Comparison of ENCODE assay signal across 8 cellular contexts in genomic region chr15:85168642-85169173, GRCh38.
DNase-seq lines count a peak whose midpoint lies in the region; ATAC-seq and TF ChIP-seq lines count a peak whose summit lies in the region.

No MANE protein-coding gene starts in this region.

- in situ Hi-C loops in astrocyte of the cerebellum (cut with HindIII; ENCODE audit: low sequenced_read_pairs), result no loop called here

- peak; percentile 28 for DNase-seq in AG20443 (ENCODE audit: low spot score)
- DNase-seq in H7, result peak; percentile 89
- peak; percentile 77 for DNase-seq in PC-3
- DNase-seq in astrocyte of the cerebellum (ENCODE audit: low read depth), result no peak
- DNase-seq in kidney glomerular epithelial cell (lab: John Stamatoyannopoulos, UW), result peak; percentile 31
- DNase-seq in stimulated activated CD8-positive, alpha-beta memory T cell treated with anti-CD3 and anti-CD28 coated beads, Interleukin-15, amount 100 ng/mL, for 24 hours (ENCODE audit: low read depth), result peak; percentile 5

- H3K9me2 ChIP-seq in PC-3 (replicated peaks; ENCODE audit: low read length), result no peaks in the 10 kb centered on the region

- H2AFZ ChIP-seq in PC-3 (ENCODE audit: low read length), result peak overlapping the region; percentile 79

- H3K36me3 ChIP-seq in H7 (replicated peaks; ENCODE audit: control insufficient read depth, insufficient read depth, low read length) (no peaks in the 10 kb centered on the region), PC-3 (ENCODE audit: low read depth, low read length) (no peaks in the 10 kb centered on the region; the same call in 1 of the 2 replicates)

- CTCF ChIA-PET in PC-3 (lab: Charles Lee), result interaction anchor here (0.6 to 0.8 kb wide), 2 partner anchors 121 to 214 kb away, joined by 3 read pairs; no protein-coding TSS in a partner anchor

- TF ChIP-seq CTCF in PC-3 (conservative IDR thresholded peaks at IDR 0.05; ENCODE audit: low read depth, low read length) (peak; percentile 73), astrocyte of the cerebellum (IDR thresholded peaks at IDR 0.05; ENCODE audit: low read depth, low read length, missing control alignments) (peak; percentile 54)

- H3K9ac ChIP-seq in PC-3 (ENCODE audit: low read length), result no peak overlapping the region

- H3K9me3 ChIP-seq in PC-3 (ENCODE audit: low read length), result 0 out of 2 replicates have a peak, but pooled peaks cover 3% of the 10 kb centered on the region

- no peaks in the 10 kb centered on the region for H4K20me1 ChIP-seq in PC-3 (ENCODE audit: low read length)

- no peaks in the 10 kb centered on the region for H3K27me3 ChIP-seq in H7 (ENCODE audit: control insufficient read depth, insufficient read depth, low read length)
- no peaks in the 10 kb centered on the region for H3K27me3 ChIP-seq in PC-3 (ENCODE audit: low read length)

- H3F3A ChIP-seq in PC-3 (ENCODE audit: low read length, unreplicated experiment), result no peaks in the 10 kb centered on the region

- BruUV-seq in PC-3 (replicated peaks; lab: Mats Ljungman, UMichigan), result no TSS peak

- no peak overlapping the region for H3K27ac ChIP-seq in PC-3 (ENCODE audit: low read length)

- H3K4me2 ChIP-seq in PC-3 (ENCODE audit: low read length), result peak overlapping the region; percentile 78

- H3K4me3 ChIP-seq in H7 (ENCODE audit: insufficient read depth, low read depth, low read length) (peak overlapping the region; percentile 35; the same call in 1 of the 2 replicates), PC-3 (ENCODE audit: low read length) (peak overlapping the region; percentile 65), astrocyte of the cerebellum (ENCODE audit: low read depth, low read length) (peak overlapping the region; percentile 23)

- no peaks in the 10 kb centered on the region for H3K4me1 ChIP-seq in PC-3 (ENCODE audit: insufficient read depth, low read length)

- intact Hi-C loops in PC-3 (cut with micrococcal nuclease), result no loop called here

- POLR2A ChIA-PET in PC-3 (lab: Charles Lee; ENCODE audit: unreplicated experiment), result no interaction called here

- ATAC-seq in PC-3, result peak; percentile 76
- no peak for ATAC-seq in HG03442 (IDR thresholded peaks at IDR 0.05; ENCODE audit: unreplicated experiment)
- no peak for ATAC-seq in HG03469 (IDR thresholded peaks at IDR 0.05; ENCODE audit: unreplicated experiment)

- H3K79me2 ChIP-seq in PC-3 (ENCODE audit: low read length), result no peaks in the 10 kb centered on the region
